ENCODE assay signal across 10 cellular contexts in the genomic region with DNA sequence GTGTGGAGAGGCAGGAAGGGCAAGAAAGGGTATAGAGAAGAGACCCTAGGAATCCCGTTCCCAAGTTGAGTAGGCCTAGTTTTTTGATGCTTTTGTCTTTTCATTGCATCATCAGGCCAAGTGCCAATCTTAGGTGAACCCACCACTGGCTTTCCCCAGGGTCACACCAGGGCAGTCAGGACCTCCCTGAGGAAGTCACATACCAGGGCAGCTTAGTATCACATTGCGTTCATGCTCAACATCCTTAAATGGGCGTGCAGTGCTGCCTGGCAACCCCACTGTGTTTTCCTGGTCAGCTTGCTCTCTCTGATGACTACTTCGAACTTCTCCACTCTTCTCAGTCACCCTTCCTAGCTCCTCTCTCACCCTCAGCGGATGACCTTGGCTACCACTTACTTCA. TPM values are rescaled to one million over a fixed set of nuclear protein-coding genes. Genes with fewer than 3 reads are reported as not detected.
DNase-seq lines count a peak whose midpoint lies in the region; ATAC-seq and TF ChIP-seq lines count a peak whose summit lies in the region.
"Had no signal": no experiment of that assay in that cellular context is flagged by ENCODE, and none has a peak within 500 bp of the region (broad histone marks: within the 10 kb centered on the region; RNA-seq: fewer than 3 reads in every experiment).

No MANE protein-coding gene starts in this region.

- H2AK5ac ChIP-seq in trophoblast cell (ENCODE audit: low read length): no peak overlapping the region

- H3K27ac ChIP-seq in trophoblast cell (ENCODE audit: low read depth, low read length): no peak overlapping the region

- WGBS in trophoblast cell (ENCODE audit: extremely low coverage, insufficient coverage, insufficient read length): no CpG with 5 or more reads among the region's 5 CpGs

- no peak overlapping the region for H4K8ac ChIP-seq in trophoblast cell (ENCODE audit: low read depth, low read length)

- H3K4me3 ChIP-seq in fibroblast of mammary gland (ENCODE audit: control insufficient read depth, low read depth, low read length) (no peak overlapping the region), trophoblast cell (ENCODE audit: low read depth, low read length) (no peak overlapping the region)

- no peak overlapping the region for H3K4ac ChIP-seq in trophoblast cell (ENCODE audit: low read depth, low read length)

- DNase-seq in GM03348 (ENCODE audit: low spot score) (peak; percentile 63), NCI-H2196 (lab: John Stamatoyannopoulos, UW; ENCODE audit: unreplicated experiment) (peak; percentile 13), fibroblast of mammary gland (ENCODE audit: low read depth) (peak; percentile 79), trophoblast cell (peak; percentile 87 to 91), ureter (ENCODE audit: low spot score) (no peak)
- no peak for DNase-seq in stimulated activated CD4-positive, alpha-beta T cell treated with anti-CD3 and anti-CD28 coated beads, Interleukin-2, amount 100 ng/mL, for 48 hours
- DNase-seq in stimulated activated CD4-positive, alpha-beta T cell treated with anti-CD3 and anti-CD28 coated beads, Interleukin-15, amount 100 ng/mL, for 24 hours: no peak
- DNase-seq: effector CD8-positive, alpha-beta T cell; PC-3 had no signal

- H2BK12ac ChIP-seq in trophoblast cell (ENCODE audit: low read length): no peak overlapping the region

- no peak overlapping the region for H3K14ac ChIP-seq in trophoblast cell (ENCODE audit: low read length)

- H3K4me2 ChIP-seq in trophoblast cell (ENCODE audit: low read length): no peak overlapping the region

- no peaks in the 10 kb centered on the region for H3K27me3 ChIP-seq in trophoblast cell (ENCODE audit: insufficient read depth, low read length)

- no peak overlapping the region for H3K18ac ChIP-seq in trophoblast cell (ENCODE audit: low read length)

- no peak overlapping the region for H2AFZ ChIP-seq in trophoblast cell (ENCODE audit: insufficient read depth, low read length, poor library complexity)

- H3K4me1 ChIP-seq in trophoblast cell (ENCODE audit: control insufficient read depth in 1 of 2, insufficient read depth in 2 of 2, low read length in 2 of 2): peaks cover 0 to 2% of the 10 kb centered on the region in 2 experiments

- no peaks in the 10 kb centered on the region for H3K36me3 ChIP-seq in trophoblast cell (ENCODE audit: control insufficient read depth in 1 of 2, insufficient read depth in 2 of 2, low read length in 2 of 2)

- H4K91ac ChIP-seq in trophoblast cell (ENCODE audit: low read depth, low read length): no peak overlapping the region

- no peak overlapping the region for H2BK5ac ChIP-seq in trophoblast cell (ENCODE audit: low read depth, low read length, poor library complexity)

- H4K12ac ChIP-seq in trophoblast cell (ENCODE audit: low read depth, low read length): no peak overlapping the region

- H3K79me1 ChIP-seq in trophoblast cell (ENCODE audit: low read length): no peaks in the 10 kb centered on the region

- no peaks in the 10 kb centered on the region for H3K9me3 ChIP-seq in trophoblast cell (ENCODE audit: insufficient read depth, low read depth, low read length)

- H3K23ac ChIP-seq in trophoblast cell (ENCODE audit: low read length): no peak overlapping the region

- H2BK120ac ChIP-seq in trophoblast cell (ENCODE audit: insufficient read depth, low read length, poor library complexity): no peak overlapping the region

- H3K9ac ChIP-seq in trophoblast cell (ENCODE audit: low read length): no peak overlapping the region

- ATAC-seq in GM19463 (IDR thresholded peaks at IDR 0.05; ENCODE audit: unreplicated experiment): no peak
- ATAC-seq: PC-3 had no signal

- TF ChIP-seq CTCF in fibroblast of mammary gland (conservative IDR thresholded peaks at IDR 0.05; ENCODE audit: control insufficient read depth, insufficient read depth, low read depth, low read length): no peak

- H3K79me2 ChIP-seq in trophoblast cell (ENCODE audit: control insufficient read depth, insufficient read depth, low read length, poor library complexity): no peaks in the 10 kb centered on the region

RNA-seq across cellular contexts. Expression of gene ASIC1, which starts 9.0 kb away (rescaled TPM):
- 0.44 and 0.62 TPM in 2 replicates for polyA plus RNA-seq in trophoblast cell (2013)
- total RNA-seq in ureter: 1.6 TPM

RNA-seq across cellular contexts. Expression of gene SMARCD1, which starts 18.7 kb away (rescaled TPM):
- polyA plus RNA-seq in trophoblast cell (2013): 42.7 and 44.2 TPM in 2 replicates
- total RNA-seq in ureter: 64.5 TPM

RNA-seq across cellular contexts. Expression of gene GPD1, which starts 37.4 kb away (rescaled TPM):
- polyA plus RNA-seq in trophoblast cell (2013): 0.07 and 0.10 TPM in 2 replicates
- 1.7 TPM for total RNA-seq in ureter

RNA-seq across cellular contexts. Expression of gene RACGAP1, which starts 41.1 kb away (rescaled TPM):
- polyA plus RNA-seq in trophoblast cell (2013): 34.8 and 37.0 TPM in 2 replicates
- total RNA-seq in ureter: 5.3 TPM

RNA-seq across cellular contexts. Expression of gene COX14, which starts 45.6 kb away (rescaled TPM):
- polyA plus RNA-seq in trophoblast cell (2013): 66.2 and 68.0 TPM in 2 replicates
- total RNA-seq in ureter: 58.9 TPM

Comparison
In these comparisons a context has a peak if more than half of its experiments do, and no peak if none do; other contexts are left out.
1. DNase-seq: peak in GM03348 (single experiment), NCI-H2196 (single experiment), fibroblast of mammary gland (single experiment) and trophoblast cell (2 of 2); none in stimulated activated CD4-positive, alpha-beta T cell treated with anti-CD3 and anti-CD28 coated beads, Interleukin-2, amount 100 ng/mL, for 48 hours (0 of 2), ureter (single experiment) and stimulated activated CD4-positive, alpha-beta T cell treated with anti-CD3 and anti-CD28 coated beads, Interleukin-15, amount 100 ng/mL, for 24 hours (single experiment).